In the genomic region with DNA sequence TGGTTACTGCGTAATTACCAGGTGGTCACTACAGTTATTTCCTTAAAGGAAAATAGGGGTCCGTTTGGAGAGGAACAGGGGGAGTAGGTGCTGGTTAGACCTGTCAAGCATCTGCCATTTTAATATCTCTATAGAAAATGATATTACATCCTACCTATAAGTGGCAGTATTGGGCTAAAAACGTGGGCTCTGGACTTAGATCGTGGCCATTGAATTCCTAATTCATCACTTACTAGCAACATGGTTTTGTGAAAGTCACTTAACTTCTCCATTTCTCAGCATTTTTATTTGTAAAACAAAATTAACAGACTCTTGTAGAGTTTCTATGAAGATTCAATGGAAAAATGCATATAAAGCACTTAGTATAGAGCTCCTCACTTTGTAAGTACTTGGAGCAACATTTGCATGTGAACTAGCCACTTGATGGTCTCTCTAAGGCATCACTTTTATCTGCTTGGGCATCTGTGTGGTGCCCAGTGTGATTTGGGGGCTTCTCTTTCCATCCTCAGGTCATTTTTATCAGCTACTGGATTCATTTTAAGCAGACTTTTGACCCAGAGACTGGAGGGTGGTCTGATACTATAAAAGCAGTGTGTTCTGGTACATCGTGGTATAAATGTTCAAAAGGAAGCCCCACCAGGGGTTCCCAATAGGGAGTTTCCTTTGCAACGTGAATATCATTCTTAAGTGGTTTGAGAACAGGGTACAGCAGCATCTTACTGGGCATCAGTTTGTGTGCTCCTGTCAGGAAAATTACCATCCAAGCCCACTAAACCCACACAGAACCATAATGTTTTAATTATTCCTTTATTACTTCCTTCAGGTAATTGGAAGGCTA, we compare ENCODE assay signal across 7 cellular contexts. TPM values are rescaled to one million over a fixed set of nuclear protein-coding genes. Genes with fewer than 3 reads are reported as not detected.
DNase-seq lines count a peak whose midpoint lies in the region; ATAC-seq, FAIRE-seq and TF ChIP-seq lines count a peak whose summit lies in the region.

No MANE protein-coding gene starts in this region.

- no peak overlapping the region for H3K9ac ChIP-seq in kidney (ENCODE audit: low read length in 2 of 2)

- H3K4me3 ChIP-seq in kidney (ENCODE audit: low read length in 2 of 2): no peak overlapping the region

- FAIRE-seq in kidney (lab: Jason Lieb, UNC) (no peak), urothelium cell line (lab: Jason Lieb, UNC) (no peak)

- TF ChIP-seq CTCF in VCaP (conservative IDR thresholded peaks at IDR 0.05) (peak; percentile 90), kidney (IDR thresholded peaks at IDR 0.05; ENCODE audit: borderline replicate concordance, extremely low read depth, insufficient read depth) (peak; percentile 23)

- no peaks in the 10 kb centered on the region for H3K9me3 ChIP-seq in kidney (ENCODE audit: control insufficient read depth in 1 of 2, low read length in 2 of 2)

- ATAC-seq in GM18502 (IDR thresholded peaks at IDR 0.05; ENCODE audit: poor library complexity, unreplicated experiment): peak; percentile 90
- ATAC-seq in HG02610 (IDR thresholded peaks at IDR 0.05; ENCODE audit: unreplicated experiment): peak; percentile 77

- H3K4me1 ChIP-seq in kidney (ENCODE audit: control insufficient read depth in 1 of 2, insufficient read depth in 1 of 2, low read depth in 1 of 2, low read length in 2 of 2): no peaks in the 10 kb centered on the region

- no peaks in the 10 kb centered on the region for H3K36me3 ChIP-seq in kidney (ENCODE audit: control insufficient read depth in 1 of 2, insufficient read depth in 2 of 2, low read length in 2 of 2)

- peak; percentile 62 for DNase-seq in NCI-H1694 treated with DMSO at 0.1 percent for 48 hours (lab: John Stamatoyannopoulos, UW)
- DNase-seq in kidney: no peak
- peak; percentile 32 for DNase-seq in urothelium cell line (ENCODE audit: low spot score)
- no peak for DNase-seq in mucosa of gallbladder (ENCODE audit: low spot score)

- H3K27ac ChIP-seq in VCaP (no peak overlapping the region; the same call in 1 of the 2 replicates), kidney (ENCODE audit: low read depth in 2 of 2, low read length in 2 of 2) (no peak overlapping the region)

- intact Hi-C loops in kidney (cut with DNase I): no loop called here

RNA-seq across cellular contexts. Expression of a gene that starts 42.7 kb away (rescaled TPM):
- total RNA-seq in kidney (8.8 TPM), mucosa of gallbladder (20.1 TPM)
- 4.7 TPM for polyA plus RNA-seq in kidney (ENCODE audit: insufficient read depth, low read depth, low replicate concordance)

Comparison
In these comparisons a context has a peak if more than half of its experiments do, and no peak if none do; other contexts are left out.
1. DNase-seq: peak in NCI-H1694 treated with DMSO at 0.1 percent for 48 hours (single experiment) and urothelium cell line (single experiment); none in kidney (single experiment) and mucosa of gallbladder (single experiment).